In the genomic region with DNA sequence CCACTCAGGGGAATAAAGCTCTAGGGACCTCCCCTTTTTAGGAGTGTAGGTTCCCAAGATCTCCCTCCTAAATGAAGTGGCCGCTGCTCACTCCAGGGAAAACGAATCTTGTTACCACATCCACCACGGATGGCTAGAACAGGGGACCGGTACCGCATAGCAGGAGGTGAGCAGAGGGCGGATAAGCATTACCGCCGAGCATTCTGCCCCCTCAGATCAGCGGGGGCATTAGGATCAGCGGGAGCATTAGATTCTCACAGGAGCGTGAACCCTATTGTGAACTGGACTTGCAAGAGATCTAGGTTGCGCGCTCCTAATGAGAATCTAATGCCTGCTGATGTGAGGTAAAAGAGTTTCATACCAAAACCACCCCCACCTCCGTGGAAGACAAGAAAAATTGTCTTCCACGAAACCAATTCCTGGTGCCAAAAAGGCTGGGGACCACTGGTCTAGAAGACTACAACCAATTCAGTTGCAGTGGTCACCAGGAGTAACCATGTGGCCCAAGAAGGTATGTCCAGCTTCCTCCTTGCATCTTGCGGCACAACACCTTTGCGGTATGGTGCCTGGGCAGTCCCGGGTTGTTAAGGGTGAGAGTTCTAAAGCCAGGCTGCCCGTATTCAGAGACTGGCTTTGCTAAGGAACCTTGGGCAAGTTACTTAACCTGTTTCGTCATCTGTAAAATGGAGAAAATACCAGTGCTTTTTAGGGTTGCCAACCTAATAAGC, we compare ENCODE assay signal across 8 cellular contexts. TPM values are rescaled to one million over a fixed set of nuclear protein-coding genes. Genes with fewer than 3 reads are reported as not detected.
DNase-seq lines count a peak whose midpoint lies in the region; ATAC-seq and TF ChIP-seq lines count a peak whose summit lies in the region.

No MANE protein-coding gene starts in this region.

- no peak for TF ChIP-seq EP300 in suprapubic skin (IDR thresholded peaks at IDR 0.05)

- peak overlapping the region; percentile 98 for H3K4me3 Mint-ChIP-seq in activated CD4-positive, alpha-beta T cell treated with anti-CD3 and anti-CD28 coated beads, Interleukin-2, amount 10 ng/mL, durations not matched to agents 7 days and 5 days
- H3K4me3 Mint-ChIP-seq in WTC11 (peak overlapping the region; percentile 94), immature natural killer cell (peak overlapping the region; percentile 86 to 95 (median 93))

- H3K27ac Mint-ChIP-seq in activated CD4-positive, alpha-beta T cell treated with anti-CD3 and anti-CD28 coated beads, Interleukin-2, amount 10 ng/mL, durations not matched to agents 7 days and 5 days, result peak overlapping the region; percentile 97
- H3K27ac Mint-ChIP-seq in WTC11 (peak overlapping the region; percentile 98), immature natural killer cell (peak overlapping the region; percentile 80 to 98 (median 96))

- 88% methylated on average over 20 of the region's 20 CpGs for WGBS in suprapubic skin

- H3K36me3 ChIP-seq in suprapubic skin, result peaks cover 14% of the 10 kb centered on the region

- no peaks in the 10 kb centered on the region for H3K9me3 Mint-ChIP-seq in activated CD4-positive, alpha-beta T cell treated with anti-CD3 and anti-CD28 coated beads, Interleukin-2, amount 10 ng/mL, durations not matched to agents 7 days and 5 days
- H3K9me3 Mint-ChIP-seq in WTC11, result no peaks in the 10 kb centered on the region
- H3K9me3 Mint-ChIP-seq in immature natural killer cell, result no peaks in the 10 kb centered on the region

- peaks cover 30% of the 10 kb centered on the region for H3K4me1 ChIP-seq in suprapubic skin

- TF ChIP-seq CTCF in WTC11 (IDR thresholded peaks at IDR 0.05) (no peak), suprapubic skin (IDR thresholded peaks at IDR 0.05) (no peak)

- H3K4me1 Mint-ChIP-seq in activated CD4-positive, alpha-beta T cell treated with anti-CD3 and anti-CD28 coated beads, Interleukin-2, amount 10 ng/mL, durations not matched to agents 7 days and 5 days, result peaks cover 59% of the 10 kb centered on the region
- H3K4me1 Mint-ChIP-seq in WTC11 (peaks cover 46% of the 10 kb centered on the region), immature natural killer cell (peaks cover 19 to 43% of the 10 kb centered on the region in 2 donors)

- peak overlapping the region; percentile 81 for H3K4me3 ChIP-seq in suprapubic skin

- H3K9me3 ChIP-seq in suprapubic skin, result no peaks in the 10 kb centered on the region

- peaks cover 38% of the 10 kb centered on the region for H3K36me3 Mint-ChIP-seq in activated CD4-positive, alpha-beta T cell treated with anti-CD3 and anti-CD28 coated beads, Interleukin-2, amount 10 ng/mL, durations not matched to agents 7 days and 5 days (ENCODE audit: low read depth)
- H3K36me3 Mint-ChIP-seq in WTC11, result peaks cover 28% of the 10 kb centered on the region
- H3K36me3 Mint-ChIP-seq in immature natural killer cell, result peaks cover 0 to 10% (median 8%) of the 10 kb centered on the region in 3 donors

- ATAC-seq in WTC11 (no peak), GM21515 (IDR thresholded peaks at IDR 0.05; ENCODE audit: unreplicated experiment) (no peak), HG02973 (IDR thresholded peaks at IDR 0.05; ENCODE audit: unreplicated experiment) (no peak)

- H3K27ac ChIP-seq in suprapubic skin, result peak overlapping the region; percentile 87

- DNase-seq in activated CD4-positive, alpha-beta T cell treated with anti-CD3 and anti-CD28 coated beads, Interleukin-2, amount 10 ng/mL, durations not matched to agents 7 days and 5 days, result no peak
- DNase-seq in activated CD4-positive, alpha-beta T cell treated with anti-CD3 and anti-CD28 coated beads for 4 hours, result no peak
- DNase-seq in WTC11 (ENCODE audit: low spot score), result no peak
- DNase-seq in immature natural killer cell, result no peak
- no peak for DNase-seq in suprapubic skin (ENCODE audit: low spot score in 2 of 2)
- DNase-seq in activated gamma-delta T cell treated with Interleukin-2 at 50 U/mL for 16 hours, result no peak

- POLR2A ChIA-PET in activated CD4-positive, alpha-beta T cell treated with anti-CD3 and anti-CD28 coated beads, Interleukin-2, amount 10 ng/mL, durations not matched to agents 7 days and 5 days (lab: Charles Lee), result no interaction called here
- POLR2A ChIA-PET in WTC11 (lab: Charles Lee), result interaction anchor here (1.2 to 2.9 kb wide), 3 partner anchors 8 to 214 kb away, joined by 6 to 19 read pairs (median 17); a partner anchor contains a TSS

- CTCF ChIA-PET in activated CD4-positive, alpha-beta T cell treated with anti-CD3 and anti-CD28 coated beads, Interleukin-2, amount 10 ng/mL, durations not matched to agents 7 days and 5 days (lab: Charles Lee), result interaction anchor here (0.9 to 2.2 kb wide), 6 partner anchors 7 to 36 kb away, joined by 3 to 7 read pairs (median 4); a partner anchor contains a TSS
- CTCF ChIA-PET in WTC11 (lab: Charles Lee), result interaction anchor here (1.4 to 1.5 kb wide), 2 partner anchors 11 to 292 kb away, joined by 3 to 6 read pairs; a partner anchor contains a TSS

- H3K27me3 Mint-ChIP-seq in activated CD4-positive, alpha-beta T cell treated with anti-CD3 and anti-CD28 coated beads, Interleukin-2, amount 10 ng/mL, durations not matched to agents 7 days and 5 days, result no peaks in the 10 kb centered on the region
- H3K27me3 Mint-ChIP-seq in WTC11 (ENCODE audit: low read depth), result no peaks in the 10 kb centered on the region
- peaks cover 5 to 13% (median 8%) of the 10 kb centered on the region in 3 donors for H3K27me3 Mint-ChIP-seq in immature natural killer cell (ENCODE audit: low read depth in 3 of 3)

- no peaks in the 10 kb centered on the region for H3K27me3 ChIP-seq in suprapubic skin

- no peak for TF ChIP-seq POLR2A in suprapubic skin (IDR thresholded peaks at IDR 0.05)

TF ChIP-seq in WTC11, 78 proteins besides CTCF, POLR2A, EP300 and RAD21:
- no peak for TF ChIP-seq FOXJ3 (CRISPR knock-in tag; IDR thresholded peaks at IDR 0.05; ENCODE audit: borderline replicate concordance)

RNA-seq across cellular contexts. Expression of a gene that starts 1.1 kb away (rescaled TPM):
- total RNA-seq in activated CD4-positive, alpha-beta T cell treated with anti-CD3 and anti-CD28 coated beads, Interleukin-2, amount 10 ng/mL, durations not matched to agents 7 days and 5 days, result 10 to 100 TPM; 48.9 to 63.6 TPM
- total RNA-seq in WTC11 (2021), result 52.9 to 65.0 TPM (median 62.6 TPM) in 3 replicates
- 100 to 1,000 TPM; 118 to 124 (median 123) TPM for polyA plus RNA-seq in immature natural killer cell
- 10 to 100 TPM; 15.8 to 30.9 (median 23.9) TPM for total RNA-seq in suprapubic skin

RNA-seq across cellular contexts. Expression of a gene that starts 7.8 kb away (rescaled TPM):
- 10 to 100 TPM; 56.0 to 58.9 TPM for total RNA-seq in activated CD4-positive, alpha-beta T cell treated with anti-CD3 and anti-CD28 coated beads, Interleukin-2, amount 10 ng/mL, durations not matched to agents 7 days and 5 days
- total RNA-seq in WTC11 (2021) (35.2 to 37.0 TPM (median 37.0 TPM) in 3 replicates), suprapubic skin (10 to 100 TPM; 22.4 to 44.4 (median 28.5) TPM)
- polyA plus RNA-seq in immature natural killer cell, result 10 to 100 TPM; 28.7 to 35.6 (median 30.8) TPM

RNA-seq across cellular contexts. Expression of a gene that starts 10.9 kb away (rescaled TPM):
- 100 to 1,000 TPM in 1 of 2 experiments, 10 to 100 TPM in 1; 96.4 to 106 TPM for total RNA-seq in activated CD4-positive, alpha-beta T cell treated with anti-CD3 and anti-CD28 coated beads, Interleukin-2, amount 10 ng/mL, durations not matched to agents 7 days and 5 days
- 76.4 to 89.3 TPM (median 82.3 TPM) in 3 replicates for total RNA-seq in WTC11 (2021)
- polyA plus RNA-seq in immature natural killer cell, result 10 to 100 TPM in 1 of 3 donors, 1 to 10 TPM in 2; 6.9 to 15.9 (median 7.4) TPM
- 100 to 1,000 TPM in 1 of 4 donors, 10 to 100 TPM in 3; 47.7 to 328 (median 66.8) TPM for total RNA-seq in suprapubic skin
